Comparison of ENCODE assay signal across 21 cellular contexts in genomic region chr1:219726480-219727272, GRCh38.
"Had no signal": no experiment of that assay in that cellular context is flagged by ENCODE, and none has a peak within 500 bp of the region (broad histone marks: within the 10 kb centered on the region; RNA-seq: fewer than 3 reads in every experiment).

No MANE protein-coding gene starts in this region.

- H3K27me3 ChIP-seq: SJSA1 had no signal

- H3K27ac ChIP-seq: KMS-11, SJSA1, SK-N-MC had no signal

- H3K4me2 ChIP-seq: KMS-11 had no signal

- H3K9ac ChIP-seq: KMS-11 had no signal

- H3K4me3 ChIP-seq: SJSA1, SK-N-MC had no signal

- H3K9me3 ChIP-seq: SJSA1 had no signal

- DNase-seq: IMR-90, Kasumi-1, MM.1S, NCI-H1092 treated with DMSO at 0.1 percent for 48 hours, NCI-H1436, NCI-H187, NCI-H2029, NCI-H2081 treated with DMSO at 0.1 percent for 48 hours, NCI-H2171, NCI-H226, NCI-H446, NCI-H510A, NCI-H524 treated with DMSO at 0.1 percent for 48 hours, NCI-H69, NCI-H774, Right ventricle myocardium superior, RPMI8226, SIG-M5 had no signal

- H3K36me3 ChIP-seq: SJSA1 had no signal

- H3K4me1 ChIP-seq: SJSA1 had no signal
